In the genomic region with DNA sequence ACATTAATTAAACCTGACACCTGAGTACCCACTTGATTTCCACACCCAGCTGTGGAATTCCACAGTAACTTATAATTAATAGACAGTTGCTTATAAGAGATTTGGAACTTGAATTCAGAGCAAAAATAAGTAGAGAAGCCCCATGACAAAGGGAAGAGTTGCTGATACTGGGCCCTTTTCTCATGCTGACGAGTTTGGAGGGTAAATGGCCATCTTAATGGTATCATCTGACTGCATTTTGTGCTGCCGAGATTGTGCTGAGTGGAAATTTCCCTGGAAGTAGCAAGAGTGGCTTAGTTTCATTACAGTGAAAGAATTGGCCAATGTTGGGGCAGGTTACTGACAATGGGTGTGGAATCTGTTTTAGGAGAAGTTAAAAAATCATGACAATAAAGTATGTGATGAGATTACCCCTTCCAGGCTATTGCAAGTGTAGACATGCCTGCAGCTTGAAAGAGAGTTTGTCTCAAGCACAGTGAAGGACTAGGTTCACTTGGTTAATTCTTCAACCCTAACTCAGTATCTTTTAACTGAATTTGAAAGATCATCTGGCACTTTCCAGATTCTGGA, we compare ENCODE assay signal across 19 cellular contexts. TPM values are rescaled to one million over a fixed set of nuclear protein-coding genes. Genes with fewer than 3 reads are reported as not detected.
"Had no signal": no experiment of that assay in that cellular context is flagged by ENCODE, and none has a peak within 500 bp of the region (broad histone marks: within the 10 kb centered on the region; RNA-seq: fewer than 3 reads in every experiment).

No MANE protein-coding gene starts in this region.

- ATAC-seq: left lobe of liver; natural killer cell treated with Interleukin-12 subunit alpha and Interleukin-12 subunit beta and Interleukin-15 and Interleukin-18, amount 100 ng/mL, for 72 hours; pancreas; stimulated activated naive B cell treated with anti-CD40 and anti-IgM and Interleukin-4, amounts not matched to agents 10 μg/mL and 1 μg/mL and 100 μg/mL, for 72 hours had no signal

- H3K4me3 ChIP-seq: dorsolateral prefrontal cortex, esophagus muscularis mucosa, lung, pancreas, sigmoid colon, spleen, thyroid gland had no signal

- H3K27me3 ChIP-seq: esophagus muscularis mucosa, neutrophil, pancreas, sigmoid colon, thyroid gland had no signal

- H3K4me1 ChIP-seq: pancreas, spleen, thyroid gland had no signal

- H3K36me3 ChIP-seq: esophagus muscularis mucosa, neutrophil, pancreas, sigmoid colon, spleen, thyroid gland, WERI-Rb-1 had no signal

- H3K27ac ChIP-seq: esophagus muscularis mucosa, neutrophil, pancreas, sigmoid colon, spleen, thyroid gland, WERI-Rb-1 had no signal

- FAIRE-seq: kidney, pancreas had no signal

- H3K9me3 ChIP-seq: esophagus muscularis mucosa, neutrophil, pancreas, sigmoid colon, spleen, thyroid gland had no signal

- DNase-seq: activated CD4-positive, alpha-beta T cell treated with anti-CD3 and anti-CD28 coated beads, Interleukin-2, amount 50 U/mL, for 48 hours; activated gamma-delta T cell treated with Interleukin-2 at 50 U/mL for 16 hours; activated T-cell treated with anti-CD3 and anti-CD28 coated beads for 4 hours; dorsolateral prefrontal cortex; kidney; pancreas; sigmoid colon; spleen; stimulated activated CD4-positive, alpha-beta T cell treated with anti-CD3 and anti-CD28 coated beads, Interleukin-4, amount 100 ng/mL, for 4 hours; stimulated activated naive B cell treated with anti-CD40 and anti-IgM and Interleukin-4, amounts not matched to agents 10 μg/mL and 1 μg/mL and 100 μg/mL, for 72 hours; thyroid gland; WERI-Rb-1 had no signal

RNA-seq across cellular contexts. Expression of a gene that starts 49.9 kb away (rescaled TPM):
- total RNA-seq: activated T-helper 1 cell treated with anti-CD3 and anti-CD28 coated beads, Interleukin-12 subunit alpha, Interleukin-12 subunit beta, Interleukin-2, Interleukin-4 antibody, amounts not matched to agents 30 ng/mL and 10 ng/mL and 1 ng/mL, durations not matched to agents 14 hours and 24 hours and 36 hours; natural killer cell treated with Interleukin-12 subunit alpha and Interleukin-12 subunit beta and Interleukin-15 and Interleukin-18, amount 100 ng/mL, for 72 hours; spleen; T-helper 2 cell treated with Interferon-gamma antibody and Interleukin-4, amounts not matched to agents 100 ng/mL and 5 ng/mL, for 36 hours had no signal
